1 cellular context compared by ENCODE assay signal in genomic region chr1:167643471-167643870, GRCh38.
TF ChIP-seq lines count a peak whose summit lies in the region.

No MANE protein-coding gene starts in this region.

TF ChIP-seq in WTC11, 78 proteins besides CTCF, POLR2A, EP300 and RAD21:
- TF ChIP-seq USF2 (CRISPR knock-in tag; IDR thresholded peaks at IDR 0.05) (no peak), MLX (CRISPR knock-in tag; IDR thresholded peaks at IDR 0.05) (no peak), MYBL2 (CRISPR knock-in tag; IDR thresholded peaks at IDR 0.05) (no peak), ERG (CRISPR knock-in tag; IDR thresholded peaks at IDR 0.05) (no peak), ATF2 (CRISPR knock-in tag; IDR thresholded peaks at IDR 0.05; ENCODE audit: borderline replicate concordance, low read depth) (no peak), IRF1 (CRISPR knock-in tag; IDR thresholded peaks at IDR 0.05) (no peak), CBFB (CRISPR knock-in tag; IDR thresholded peaks at IDR 0.05; ENCODE audit: low read depth) (no peak), TP53 (CRISPR knock-in tag; IDR thresholded peaks at IDR 0.05) (no peak), PRDM15 (CRISPR knock-in tag; IDR thresholded peaks at IDR 0.05) (no peak), TCF7 (CRISPR knock-in tag; IDR thresholded peaks at IDR 0.05; ENCODE audit: low read depth) (no peak), SP1 (CRISPR knock-in tag; conservative IDR thresholded peaks at IDR 0.05) (no peak), ZNF281 (CRISPR knock-in tag; IDR thresholded peaks at IDR 0.05) (no peak), AFF4 (CRISPR knock-in tag; IDR thresholded peaks at IDR 0.05; ENCODE audit: borderline replicate concordance) (no peak)
